ENCODE assay signal across 1 cellular context in the genomic region with DNA sequence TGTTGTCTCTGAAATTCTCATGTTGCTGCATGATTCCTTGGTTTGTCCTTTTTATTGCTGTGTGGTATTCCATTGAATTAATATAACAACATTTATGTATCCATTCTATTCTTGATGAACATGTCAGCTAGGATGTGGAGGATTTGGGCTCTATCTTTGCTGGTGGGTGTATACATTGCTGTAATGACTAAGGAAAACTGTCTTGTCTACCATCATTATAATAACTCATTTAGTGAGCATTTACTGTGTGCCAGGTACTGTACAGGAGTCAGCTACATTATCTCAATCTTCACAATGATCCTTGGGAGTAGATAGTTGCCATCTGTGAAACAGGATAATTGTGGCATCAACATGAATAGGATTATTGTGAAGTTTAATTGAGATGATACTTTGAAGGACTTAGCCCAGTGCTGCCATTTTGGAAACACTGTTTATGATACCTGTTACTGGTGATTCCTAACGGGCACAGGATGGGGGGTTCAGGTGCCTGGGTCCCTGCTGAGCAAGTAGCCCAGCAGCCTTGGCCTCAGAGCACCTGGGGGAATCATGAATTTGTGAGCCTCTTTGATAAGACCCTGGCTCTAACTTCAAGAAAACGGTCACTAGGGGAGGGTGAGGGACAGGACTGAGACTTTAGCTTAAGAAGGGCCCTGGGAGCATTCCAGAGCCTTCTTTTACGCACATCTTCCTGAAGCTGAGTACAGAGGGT.
TF ChIP-seq lines count a peak whose summit lies in the region.

No MANE protein-coding gene starts in this region.

TF ChIP-seq in K562, 482 proteins besides CTCF, POLR2A, EP300 and RAD21 (continues in another document):
- TF ChIP-seq SOX6 (IDR thresholded peaks at IDR 0.05) (no peak), NR2F6 (CRISPR knock-in tag; IDR thresholded peaks at IDR 0.05) (no peak), CBX8 (IDR thresholded peaks at IDR 0.05; ENCODE audit: borderline replicate concordance, extremely low read depth, low read depth, low read length, poor library complexity, severe bottlenecking) (no peak), ZNF699 (CRISPR knock-in tag; IDR thresholded peaks at IDR 0.05; ENCODE audit: insufficient replicate concordance) (no peak), SREBF2 (CRISPR knock-in tag; IDR thresholded peaks at IDR 0.05) (no peak), NR2C2 (CRISPR knock-in tag; IDR thresholded peaks at IDR 0.05) (no peak), NR2C2 (tag; IDR thresholded peaks at IDR 0.05) (no peak), NCOR1 (IDR thresholded peaks at IDR 0.05) (no peak), NR4A1 (CRISPR knock-in tag; IDR thresholded peaks at IDR 0.05) (no peak), NR4A1 (tag; IDR thresholded peaks at IDR 0.05) (peak; percentile 58; the same call in 1 of the 2 replicates), CXXC5 (CRISPR knock-in tag; IDR thresholded peaks at IDR 0.05) (no peak), ZBTB7A (IDR thresholded peaks at IDR 0.05; ENCODE audit: borderline replicate concordance, control insufficient read depth, low read depth, low read length) (no peak), MAFF (IDR thresholded peaks at IDR 0.05; ENCODE audit: low read length) (no peak), ZBED1 (IDR thresholded peaks at IDR 0.05) (no peak), TGIF2 (CRISPR knock-in tag; IDR thresholded peaks at IDR 0.05) (no peak), ATF7 (IDR thresholded peaks at IDR 0.05) (no peak), BCOR (IDR thresholded peaks at IDR 0.05) (peak; percentile 73), HOXB6 (CRISPR knock-in tag; IDR thresholded peaks at IDR 0.05; ENCODE audit: borderline replicate concordance) (no peak), RCOR1 (IDR thresholded peaks at IDR 0.05; ENCODE audit: borderline replicate concordance in 1 of 2, low read depth in 2 of 2, low read length in 2 of 2) (no peak), SRSF3 (IDR thresholded peaks at IDR 0.05; ENCODE audit: insufficient read depth, low read length) (no peak), NFE2 (IDR thresholded peaks at IDR 0.05; ENCODE audit: low read depth) (peak; percentile 17; the same call in 1 of the 2 replicates), HLTF (IDR thresholded peaks at IDR 0.05) (no peak), NFIX (CRISPR knock-in tag; IDR thresholded peaks at IDR 0.05; ENCODE audit: low read depth) (no peak), ZNF384 (IDR thresholded peaks at IDR 0.05; ENCODE audit: low read depth, low read length) (no peak), RBM25 (IDR thresholded peaks at IDR 0.05; ENCODE audit: low read depth, low read length, severe bottlenecking) (peak; percentile 78), CREM (IDR thresholded peaks at IDR 0.05; ENCODE audit: low read depth) (no peak), MAFG (tag; conservative IDR thresholded peaks at IDR 0.05) (0 out of 2 replicates have a peak, but pooled peaks have one; percentile 9), ADNP (tag; IDR thresholded peaks at IDR 0.05) (no peak), NONO (IDR thresholded peaks at IDR 0.05; ENCODE audit: low read depth in 2 of 2, low read length in 1 of 2) (no peak), TAF15 (IDR thresholded peaks at IDR 0.05; ENCODE audit: low read depth, low read length) (no peak), ELF2 (CRISPR knock-in tag; IDR thresholded peaks at IDR 0.05) (no peak), ZNF764 (CRISPR knock-in tag; IDR thresholded peaks at IDR 0.05; ENCODE audit: low read depth) (no peak), ZNF274 (IDR thresholded peaks at IDR 0.05; ENCODE audit: borderline replicate concordance, low read depth, low read length) (no peak), ZNF311 (CRISPR knock-in tag; IDR thresholded peaks at IDR 0.05) (no peak), BRD9 (IDR thresholded peaks at IDR 0.05; ENCODE audit: low read depth, partially characterized antibody) (no peak), ZNF232 (CRISPR knock-in tag; IDR thresholded peaks at IDR 0.05) (no peak), SIN3A (IDR thresholded peaks at IDR 0.05; ENCODE audit: borderline replicate concordance in 2 of 2, control insufficient read depth in 1 of 2, low read depth in 2 of 2, low read length in 2 of 2) (0 out of 4 replicates have a peak, but pooled peaks of 1 of the 2 experiments have one; percentile 34), ZNF24 (IDR thresholded peaks at IDR 0.05) (no peak)
- TF ChIP-seq, protein P1, sequence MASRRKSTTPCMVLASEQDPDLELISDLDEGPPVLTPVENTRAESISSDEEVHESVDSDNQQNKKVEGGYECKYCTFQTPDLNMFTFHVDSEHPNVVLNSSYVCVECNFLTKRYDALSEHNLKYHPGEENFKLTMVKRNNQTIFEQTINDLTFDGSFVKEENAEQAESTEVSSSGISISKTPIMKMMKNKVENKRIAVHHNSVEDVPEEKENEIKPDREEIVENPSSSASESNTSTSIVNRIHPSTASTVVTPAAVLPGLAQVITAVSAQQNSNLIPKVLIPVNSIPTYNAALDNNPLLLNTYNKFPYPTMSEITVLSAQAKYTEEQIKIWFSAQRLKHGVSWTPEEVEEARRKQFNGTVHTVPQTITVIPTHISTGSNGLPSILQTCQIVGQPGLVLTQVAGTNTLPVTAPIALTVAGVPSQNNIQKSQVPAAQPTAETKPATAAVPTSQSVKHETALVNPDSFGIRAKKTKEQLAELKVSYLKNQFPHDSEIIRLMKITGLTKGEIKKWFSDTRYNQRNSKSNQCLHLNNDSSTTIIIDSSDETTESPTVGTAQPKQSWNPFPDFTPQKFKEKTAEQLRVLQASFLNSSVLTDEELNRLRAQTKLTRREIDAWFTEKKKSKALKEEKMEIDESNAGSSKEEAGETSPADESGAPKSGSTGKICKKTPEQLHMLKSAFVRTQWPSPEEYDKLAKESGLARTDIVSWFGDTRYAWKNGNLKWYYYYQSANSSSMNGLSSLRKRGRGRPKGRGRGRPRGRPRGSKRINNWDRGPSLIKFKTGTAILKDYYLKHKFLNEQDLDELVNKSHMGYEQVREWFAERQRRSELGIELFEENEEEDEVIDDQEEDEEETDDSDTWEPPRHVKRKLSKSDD (conservative IDR thresholded peaks at IDR 0.05; ENCODE audit: low read length): no peak
- TF ChIP-seq, protein P2, sequence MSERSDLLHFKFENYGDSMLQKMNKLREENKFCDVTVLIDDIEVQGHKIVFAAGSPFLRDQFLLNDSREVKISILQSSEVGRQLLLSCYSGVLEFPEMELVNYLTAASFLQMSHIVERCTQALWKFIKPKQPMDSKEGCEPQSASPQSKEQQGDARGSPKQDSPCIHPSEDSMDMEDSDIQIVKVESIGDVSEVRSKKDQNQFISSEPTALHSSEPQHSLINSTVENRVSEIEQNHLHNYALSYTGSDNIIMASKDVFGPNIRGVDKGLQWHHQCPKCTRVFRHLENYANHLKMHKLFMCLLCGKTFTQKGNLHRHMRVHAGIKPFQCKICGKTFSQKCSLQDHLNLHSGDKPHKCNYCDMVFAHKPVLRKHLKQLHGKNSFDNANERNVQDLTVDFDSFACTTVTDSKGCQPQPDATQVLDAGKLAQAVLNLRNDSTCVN (CRISPR knock-in tag; IDR thresholded peaks at IDR 0.05): no peak
- TF ChIP-seq, protein P3, sequence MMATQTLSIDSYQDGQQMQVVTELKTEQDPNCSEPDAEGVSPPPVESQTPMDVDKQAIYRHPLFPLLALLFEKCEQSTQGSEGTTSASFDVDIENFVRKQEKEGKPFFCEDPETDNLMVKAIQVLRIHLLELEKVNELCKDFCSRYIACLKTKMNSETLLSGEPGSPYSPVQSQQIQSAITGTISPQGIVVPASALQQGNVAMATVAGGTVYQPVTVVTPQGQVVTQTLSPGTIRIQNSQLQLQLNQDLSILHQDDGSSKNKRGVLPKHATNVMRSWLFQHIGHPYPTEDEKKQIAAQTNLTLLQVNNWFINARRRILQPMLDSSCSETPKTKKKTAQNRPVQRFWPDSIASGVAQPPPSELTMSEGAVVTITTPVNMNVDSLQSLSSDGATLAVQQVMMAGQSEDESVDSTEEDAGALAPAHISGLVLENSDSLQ (IDR thresholded peaks at IDR 0.05): no peak
- TF ChIP-seq, protein P4, sequence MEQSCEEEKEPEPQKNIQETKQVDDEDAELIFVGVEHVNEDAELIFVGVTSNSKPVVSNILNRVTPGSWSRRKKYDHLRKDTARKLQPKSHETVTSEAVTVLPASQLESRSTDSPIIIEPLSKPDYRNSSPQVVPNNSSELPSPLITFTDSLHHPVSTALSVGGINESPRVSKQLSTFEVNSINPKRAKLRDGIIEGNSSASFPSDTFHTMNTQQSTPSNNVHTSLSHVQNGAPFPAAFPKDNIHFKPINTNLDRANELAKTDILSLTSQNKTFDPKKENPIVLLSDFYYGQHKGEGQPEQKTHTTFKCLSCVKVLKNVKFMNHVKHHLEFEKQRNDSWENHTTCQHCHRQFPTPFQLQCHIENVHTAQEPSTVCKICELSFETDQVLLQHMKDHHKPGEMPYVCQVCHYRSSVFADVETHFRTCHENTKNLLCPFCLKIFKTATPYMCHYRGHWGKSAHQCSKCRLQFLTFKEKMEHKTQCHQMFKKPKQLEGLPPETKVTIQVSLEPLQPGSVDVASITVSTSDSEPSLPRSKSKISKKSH (CRISPR knock-in tag; IDR thresholded peaks at IDR 0.05): no peak
- TF ChIP-seq, protein P5, sequence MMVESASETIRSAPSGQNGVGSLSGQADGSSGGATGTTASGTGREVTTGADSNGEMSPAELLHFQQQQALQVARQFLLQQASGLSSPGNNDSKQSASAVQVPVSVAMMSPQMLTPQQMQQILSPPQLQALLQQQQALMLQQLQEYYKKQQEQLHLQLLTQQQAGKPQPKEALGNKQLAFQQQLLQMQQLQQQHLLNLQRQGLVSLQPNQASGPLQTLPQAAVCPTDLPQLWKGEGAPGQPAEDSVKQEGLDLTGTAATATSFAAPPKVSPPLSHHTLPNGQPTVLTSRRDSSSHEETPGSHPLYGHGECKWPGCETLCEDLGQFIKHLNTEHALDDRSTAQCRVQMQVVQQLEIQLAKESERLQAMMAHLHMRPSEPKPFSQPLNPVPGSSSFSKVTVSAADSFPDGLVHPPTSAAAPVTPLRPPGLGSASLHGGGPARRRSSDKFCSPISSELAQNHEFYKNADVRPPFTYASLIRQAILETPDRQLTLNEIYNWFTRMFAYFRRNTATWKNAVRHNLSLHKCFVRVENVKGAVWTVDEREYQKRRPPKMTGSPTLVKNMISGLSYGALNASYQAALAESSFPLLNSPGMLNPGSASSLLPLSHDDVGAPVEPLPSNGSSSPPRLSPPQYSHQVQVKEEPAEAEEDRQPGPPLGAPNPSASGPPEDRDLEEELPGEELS (CRISPR knock-in tag; IDR thresholded peaks at IDR 0.05; ENCODE audit: borderline replicate concordance): no peak
- TF ChIP-seq, protein P6, sequence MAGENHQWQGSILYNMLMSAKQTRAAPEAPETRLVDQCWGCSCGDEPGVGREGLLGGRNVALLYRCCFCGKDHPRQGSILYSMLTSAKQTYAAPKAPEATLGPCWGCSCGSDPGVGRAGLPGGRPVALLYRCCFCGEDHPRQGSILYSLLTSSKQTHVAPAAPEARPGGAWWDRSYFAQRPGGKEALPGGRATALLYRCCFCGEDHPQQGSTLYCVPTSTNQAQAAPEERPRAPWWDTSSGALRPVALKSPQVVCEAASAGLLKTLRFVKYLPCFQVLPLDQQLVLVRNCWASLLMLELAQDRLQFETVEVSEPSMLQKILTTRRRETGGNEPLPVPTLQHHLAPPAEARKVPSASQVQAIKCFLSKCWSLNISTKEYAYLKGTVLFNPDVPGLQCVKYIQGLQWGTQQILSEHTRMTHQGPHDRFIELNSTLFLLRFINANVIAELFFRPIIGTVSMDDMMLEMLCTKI (IDR thresholded peaks at IDR 0.05; ENCODE audit: partially characterized antibody): no peak
- TF ChIP-seq, protein P7, sequence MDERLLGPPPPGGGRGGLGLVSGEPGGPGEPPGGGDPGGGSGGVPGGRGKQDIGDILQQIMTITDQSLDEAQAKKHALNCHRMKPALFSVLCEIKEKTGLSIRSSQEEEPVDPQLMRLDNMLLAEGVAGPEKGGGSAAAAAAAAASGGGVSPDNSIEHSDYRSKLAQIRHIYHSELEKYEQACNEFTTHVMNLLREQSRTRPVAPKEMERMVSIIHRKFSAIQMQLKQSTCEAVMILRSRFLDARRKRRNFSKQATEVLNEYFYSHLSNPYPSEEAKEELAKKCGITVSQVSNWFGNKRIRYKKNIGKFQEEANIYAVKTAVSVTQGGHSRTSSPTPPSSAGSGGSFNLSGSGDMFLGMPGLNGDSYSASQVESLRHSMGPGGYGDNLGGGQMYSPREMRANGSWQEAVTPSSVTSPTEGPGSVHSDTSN (CRISPR knock-in tag; IDR thresholded peaks at IDR 0.05; ENCODE audit: low read depth): no peak
- TF ChIP-seq, protein P7 (tag; conservative IDR thresholded peaks at IDR 0.05; ENCODE audit: low read depth): no peak
- TF ChIP-seq, protein P8, sequence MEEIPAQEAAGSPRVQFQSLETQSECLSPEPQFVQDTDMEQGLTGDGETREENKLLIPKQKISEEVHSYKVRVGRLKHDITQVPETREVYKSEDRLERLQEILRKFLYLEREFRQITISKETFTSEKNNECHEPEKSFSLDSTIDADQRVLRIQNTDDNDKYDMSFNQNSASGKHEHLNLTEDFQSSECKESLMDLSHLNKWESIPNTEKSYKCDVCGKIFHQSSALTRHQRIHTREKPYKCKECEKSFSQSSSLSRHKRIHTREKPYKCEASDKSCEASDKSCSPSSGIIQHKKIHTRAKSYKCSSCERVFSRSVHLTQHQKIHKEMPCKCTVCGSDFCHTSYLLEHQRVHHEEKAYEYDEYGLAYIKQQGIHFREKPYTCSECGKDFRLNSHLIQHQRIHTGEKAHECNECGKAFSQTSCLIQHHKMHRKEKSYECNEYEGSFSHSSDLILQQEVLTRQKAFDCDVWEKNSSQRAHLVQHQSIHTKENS (CRISPR knock-in tag; IDR thresholded peaks at IDR 0.05): no peak
- TF ChIP-seq, protein P9, sequence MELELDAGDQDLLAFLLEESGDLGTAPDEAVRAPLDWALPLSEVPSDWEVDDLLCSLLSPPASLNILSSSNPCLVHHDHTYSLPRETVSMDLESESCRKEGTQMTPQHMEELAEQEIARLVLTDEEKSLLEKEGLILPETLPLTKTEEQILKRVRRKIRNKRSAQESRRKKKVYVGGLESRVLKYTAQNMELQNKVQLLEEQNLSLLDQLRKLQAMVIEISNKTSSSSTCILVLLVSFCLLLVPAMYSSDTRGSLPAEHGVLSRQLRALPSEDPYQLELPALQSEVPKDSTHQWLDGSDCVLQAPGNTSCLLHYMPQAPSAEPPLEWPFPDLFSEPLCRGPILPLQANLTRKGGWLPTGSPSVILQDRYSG (tag; conservative IDR thresholded peaks at IDR 0.05; ENCODE audit: low read depth): no peak
- TF ChIP-seq, protein P10, sequence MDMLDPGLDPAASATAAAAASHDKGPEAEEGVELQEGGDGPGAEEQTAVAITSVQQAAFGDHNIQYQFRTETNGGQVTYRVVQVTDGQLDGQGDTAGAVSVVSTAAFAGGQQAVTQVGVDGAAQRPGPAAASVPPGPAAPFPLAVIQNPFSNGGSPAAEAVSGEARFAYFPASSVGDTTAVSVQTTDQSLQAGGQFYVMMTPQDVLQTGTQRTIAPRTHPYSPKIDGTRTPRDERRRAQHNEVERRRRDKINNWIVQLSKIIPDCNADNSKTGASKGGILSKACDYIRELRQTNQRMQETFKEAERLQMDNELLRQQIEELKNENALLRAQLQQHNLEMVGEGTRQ (CRISPR knock-in tag; IDR thresholded peaks at IDR 0.05): no peak
